1 cellular context compared by ENCODE assay signal in genomic region chr12:10122689-10123088, GRCh38.
TF ChIP-seq lines count a peak whose summit lies in the region.

No MANE protein-coding gene starts in this region.

TF ChIP-seq in HepG2, 621 proteins besides CTCF, POLR2A, EP300 and RAD21 (continues in another document):
- TF ChIP-seq, protein P1, sequence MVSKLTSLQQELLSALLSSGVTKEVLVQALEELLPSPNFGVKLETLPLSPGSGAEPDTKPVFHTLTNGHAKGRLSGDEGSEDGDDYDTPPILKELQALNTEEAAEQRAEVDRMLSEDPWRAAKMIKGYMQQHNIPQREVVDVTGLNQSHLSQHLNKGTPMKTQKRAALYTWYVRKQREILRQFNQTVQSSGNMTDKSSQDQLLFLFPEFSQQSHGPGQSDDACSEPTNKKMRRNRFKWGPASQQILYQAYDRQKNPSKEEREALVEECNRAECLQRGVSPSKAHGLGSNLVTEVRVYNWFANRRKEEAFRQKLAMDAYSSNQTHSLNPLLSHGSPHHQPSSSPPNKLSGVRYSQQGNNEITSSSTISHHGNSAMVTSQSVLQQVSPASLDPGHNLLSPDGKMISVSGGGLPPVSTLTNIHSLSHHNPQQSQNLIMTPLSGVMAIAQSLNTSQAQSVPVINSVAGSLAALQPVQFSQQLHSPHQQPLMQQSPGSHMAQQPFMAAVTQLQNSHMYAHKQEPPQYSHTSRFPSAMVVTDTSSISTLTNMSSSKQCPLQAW (CRISPR knock-in tag; IDR thresholded peaks at IDR 0.05) = peak; percentile 35; the same call in 1 of the 2 replicates
- TF ChIP-seq, protein P2, sequence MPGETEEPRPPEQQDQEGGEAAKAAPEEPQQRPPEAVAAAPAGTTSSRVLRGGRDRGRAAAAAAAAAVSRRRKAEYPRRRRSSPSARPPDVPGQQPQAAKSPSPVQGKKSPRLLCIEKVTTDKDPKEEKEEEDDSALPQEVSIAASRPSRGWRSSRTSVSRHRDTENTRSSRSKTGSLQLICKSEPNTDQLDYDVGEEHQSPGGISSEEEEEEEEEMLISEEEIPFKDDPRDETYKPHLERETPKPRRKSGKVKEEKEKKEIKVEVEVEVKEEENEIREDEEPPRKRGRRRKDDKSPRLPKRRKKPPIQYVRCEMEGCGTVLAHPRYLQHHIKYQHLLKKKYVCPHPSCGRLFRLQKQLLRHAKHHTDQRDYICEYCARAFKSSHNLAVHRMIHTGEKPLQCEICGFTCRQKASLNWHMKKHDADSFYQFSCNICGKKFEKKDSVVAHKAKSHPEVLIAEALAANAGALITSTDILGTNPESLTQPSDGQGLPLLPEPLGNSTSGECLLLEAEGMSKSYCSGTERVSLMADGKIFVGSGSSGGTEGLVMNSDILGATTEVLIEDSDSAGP (CRISPR knock-in tag; IDR thresholded peaks at IDR 0.05; ENCODE audit: borderline replicate concordance) = no peak
- TF ChIP-seq, protein P3, sequence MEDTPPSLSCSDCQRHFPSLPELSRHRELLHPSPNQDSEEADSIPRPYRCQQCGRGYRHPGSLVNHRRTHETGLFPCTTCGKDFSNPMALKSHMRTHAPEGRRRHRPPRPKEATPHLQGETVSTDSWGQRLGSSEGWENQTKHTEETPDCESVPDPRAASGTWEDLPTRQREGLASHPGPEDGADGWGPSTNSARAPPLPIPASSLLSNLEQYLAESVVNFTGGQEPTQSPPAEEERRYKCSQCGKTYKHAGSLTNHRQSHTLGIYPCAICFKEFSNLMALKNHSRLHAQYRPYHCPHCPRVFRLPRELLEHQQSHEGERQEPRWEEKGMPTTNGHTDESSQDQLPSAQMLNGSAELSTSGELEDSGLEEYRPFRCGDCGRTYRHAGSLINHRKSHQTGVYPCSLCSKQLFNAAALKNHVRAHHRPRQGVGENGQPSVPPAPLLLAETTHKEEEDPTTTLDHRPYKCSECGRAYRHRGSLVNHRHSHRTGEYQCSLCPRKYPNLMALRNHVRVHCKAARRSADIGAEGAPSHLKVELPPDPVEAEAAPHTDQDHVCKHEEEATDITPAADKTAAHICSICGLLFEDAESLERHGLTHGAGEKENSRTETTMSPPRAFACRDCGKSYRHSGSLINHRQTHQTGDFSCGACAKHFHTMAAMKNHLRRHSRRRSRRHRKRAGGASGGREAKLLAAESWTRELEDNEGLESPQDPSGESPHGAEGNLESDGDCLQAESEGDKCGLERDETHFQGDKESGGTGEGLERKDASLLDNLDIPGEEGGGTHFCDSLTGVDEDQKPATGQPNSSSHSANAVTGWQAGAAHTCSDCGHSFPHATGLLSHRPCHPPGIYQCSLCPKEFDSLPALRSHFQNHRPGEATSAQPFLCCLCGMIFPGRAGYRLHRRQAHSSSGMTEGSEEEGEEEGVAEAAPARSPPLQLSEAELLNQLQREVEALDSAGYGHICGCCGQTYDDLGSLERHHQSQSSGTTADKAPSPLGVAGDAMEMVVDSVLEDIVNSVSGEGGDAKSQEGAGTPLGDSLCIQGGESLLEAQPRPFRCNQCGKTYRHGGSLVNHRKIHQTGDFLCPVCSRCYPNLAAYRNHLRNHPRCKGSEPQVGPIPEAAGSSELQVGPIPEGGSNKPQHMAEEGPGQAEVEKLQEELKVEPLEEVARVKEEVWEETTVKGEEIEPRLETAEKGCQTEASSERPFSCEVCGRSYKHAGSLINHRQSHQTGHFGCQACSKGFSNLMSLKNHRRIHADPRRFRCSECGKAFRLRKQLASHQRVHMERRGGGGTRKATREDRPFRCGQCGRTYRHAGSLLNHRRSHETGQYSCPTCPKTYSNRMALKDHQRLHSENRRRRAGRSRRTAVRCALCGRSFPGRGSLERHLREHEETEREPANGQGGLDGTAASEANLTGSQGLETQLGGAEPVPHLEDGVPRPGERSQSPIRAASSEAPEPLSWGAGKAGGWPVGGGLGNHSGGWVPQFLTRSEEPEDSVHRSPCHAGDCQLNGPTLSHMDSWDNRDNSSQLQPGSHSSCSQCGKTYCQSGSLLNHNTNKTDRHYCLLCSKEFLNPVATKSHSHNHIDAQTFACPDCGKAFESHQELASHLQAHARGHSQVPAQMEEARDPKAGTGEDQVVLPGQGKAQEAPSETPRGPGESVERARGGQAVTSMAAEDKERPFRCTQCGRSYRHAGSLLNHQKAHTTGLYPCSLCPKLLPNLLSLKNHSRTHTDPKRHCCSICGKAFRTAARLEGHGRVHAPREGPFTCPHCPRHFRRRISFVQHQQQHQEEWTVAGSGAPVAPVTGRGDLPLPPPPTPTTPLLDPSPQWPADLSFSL (CRISPR knock-in tag; IDR thresholded peaks at IDR 0.05) = no peak
- TF ChIP-seq, protein P4, sequence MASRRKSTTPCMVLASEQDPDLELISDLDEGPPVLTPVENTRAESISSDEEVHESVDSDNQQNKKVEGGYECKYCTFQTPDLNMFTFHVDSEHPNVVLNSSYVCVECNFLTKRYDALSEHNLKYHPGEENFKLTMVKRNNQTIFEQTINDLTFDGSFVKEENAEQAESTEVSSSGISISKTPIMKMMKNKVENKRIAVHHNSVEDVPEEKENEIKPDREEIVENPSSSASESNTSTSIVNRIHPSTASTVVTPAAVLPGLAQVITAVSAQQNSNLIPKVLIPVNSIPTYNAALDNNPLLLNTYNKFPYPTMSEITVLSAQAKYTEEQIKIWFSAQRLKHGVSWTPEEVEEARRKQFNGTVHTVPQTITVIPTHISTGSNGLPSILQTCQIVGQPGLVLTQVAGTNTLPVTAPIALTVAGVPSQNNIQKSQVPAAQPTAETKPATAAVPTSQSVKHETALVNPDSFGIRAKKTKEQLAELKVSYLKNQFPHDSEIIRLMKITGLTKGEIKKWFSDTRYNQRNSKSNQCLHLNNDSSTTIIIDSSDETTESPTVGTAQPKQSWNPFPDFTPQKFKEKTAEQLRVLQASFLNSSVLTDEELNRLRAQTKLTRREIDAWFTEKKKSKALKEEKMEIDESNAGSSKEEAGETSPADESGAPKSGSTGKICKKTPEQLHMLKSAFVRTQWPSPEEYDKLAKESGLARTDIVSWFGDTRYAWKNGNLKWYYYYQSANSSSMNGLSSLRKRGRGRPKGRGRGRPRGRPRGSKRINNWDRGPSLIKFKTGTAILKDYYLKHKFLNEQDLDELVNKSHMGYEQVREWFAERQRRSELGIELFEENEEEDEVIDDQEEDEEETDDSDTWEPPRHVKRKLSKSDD (CRISPR knock-in tag; IDR thresholded peaks at IDR 0.05; ENCODE audit: low read depth) = no peak
- TF ChIP-seq, protein P5, sequence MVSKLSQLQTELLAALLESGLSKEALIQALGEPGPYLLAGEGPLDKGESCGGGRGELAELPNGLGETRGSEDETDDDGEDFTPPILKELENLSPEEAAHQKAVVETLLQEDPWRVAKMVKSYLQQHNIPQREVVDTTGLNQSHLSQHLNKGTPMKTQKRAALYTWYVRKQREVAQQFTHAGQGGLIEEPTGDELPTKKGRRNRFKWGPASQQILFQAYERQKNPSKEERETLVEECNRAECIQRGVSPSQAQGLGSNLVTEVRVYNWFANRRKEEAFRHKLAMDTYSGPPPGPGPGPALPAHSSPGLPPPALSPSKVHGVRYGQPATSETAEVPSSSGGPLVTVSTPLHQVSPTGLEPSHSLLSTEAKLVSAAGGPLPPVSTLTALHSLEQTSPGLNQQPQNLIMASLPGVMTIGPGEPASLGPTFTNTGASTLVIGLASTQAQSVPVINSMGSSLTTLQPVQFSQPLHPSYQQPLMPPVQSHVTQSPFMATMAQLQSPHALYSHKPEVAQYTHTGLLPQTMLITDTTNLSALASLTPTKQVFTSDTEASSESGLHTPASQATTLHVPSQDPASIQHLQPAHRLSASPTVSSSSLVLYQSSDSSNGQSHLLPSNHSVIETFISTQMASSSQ (IDR thresholded peaks at IDR 0.05; ENCODE audit: low read depth) = peak; percentile 76
- TF ChIP-seq, protein P5 (CRISPR knock-in tag; IDR thresholded peaks at IDR 0.05; ENCODE audit: borderline replicate concordance) = no peak
- TF ChIP-seq SOX13 (IDR thresholded peaks at IDR 0.05) = no peak
- no peak for TF ChIP-seq SOX13 (CRISPR knock-in tag; conservative IDR thresholded peaks at IDR 0.05 in 1 of 2, IDR thresholded peaks at IDR 0.05 in 1 of 2)
- TF ChIP-seq BCLAF1 (IDR thresholded peaks at IDR 0.05) = no peak
- peak; percentile 60; the same call in 1 of the 2 replicates for TF ChIP-seq ZNF460 (CRISPR knock-in tag; IDR thresholded peaks at IDR 0.05; ENCODE audit: borderline replicate concordance)
- no peak for TF ChIP-seq ZNF891 (CRISPR knock-in tag; IDR thresholded peaks at IDR 0.05)
- TF ChIP-seq POLR2AphosphoS2 (IDR thresholded peaks at IDR 0.05; ENCODE audit: low read depth, low read length) = no peak
- TF ChIP-seq ZNF674 (CRISPR knock-in tag; IDR thresholded peaks at IDR 0.05; ENCODE audit: low read depth) = no peak
- no peak for TF ChIP-seq ZNF598 (CRISPR knock-in tag; IDR thresholded peaks at IDR 0.05; ENCODE audit: borderline replicate concordance)
- TF ChIP-seq, protein P6, sequence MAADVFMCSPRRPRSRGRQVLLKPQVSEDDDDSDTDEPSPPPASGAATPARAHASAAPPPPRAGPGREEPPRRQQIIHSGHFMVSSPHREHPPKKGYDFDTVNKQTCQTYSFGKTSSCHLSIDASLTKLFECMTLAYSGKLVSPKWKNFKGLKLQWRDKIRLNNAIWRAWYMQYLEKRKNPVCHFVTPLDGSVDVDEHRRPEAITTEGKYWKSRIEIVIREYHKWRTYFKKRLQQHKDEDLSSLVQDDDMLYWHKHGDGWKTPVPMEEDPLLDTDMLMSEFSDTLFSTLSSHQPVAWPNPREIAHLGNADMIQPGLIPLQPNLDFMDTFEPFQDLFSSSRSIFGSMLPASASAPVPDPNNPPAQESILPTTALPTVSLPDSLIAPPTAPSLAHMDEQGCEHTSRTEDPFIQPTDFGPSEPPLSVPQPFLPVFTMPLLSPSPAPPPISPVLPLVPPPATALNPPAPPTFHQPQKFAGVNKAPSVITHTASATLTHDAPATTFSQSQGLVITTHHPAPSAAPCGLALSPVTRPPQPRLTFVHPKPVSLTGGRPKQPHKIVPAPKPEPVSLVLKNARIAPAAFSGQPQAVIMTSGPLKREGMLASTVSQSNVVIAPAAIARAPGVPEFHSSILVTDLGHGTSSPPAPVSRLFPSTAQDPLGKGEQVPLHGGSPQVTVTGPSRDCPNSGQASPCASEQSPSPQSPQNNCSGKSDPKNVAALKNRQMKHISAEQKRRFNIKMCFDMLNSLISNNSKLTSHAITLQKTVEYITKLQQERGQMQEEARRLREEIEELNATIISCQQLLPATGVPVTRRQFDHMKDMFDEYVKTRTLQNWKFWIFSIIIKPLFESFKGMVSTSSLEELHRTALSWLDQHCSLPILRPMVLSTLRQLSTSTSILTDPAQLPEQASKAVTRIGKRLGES (CRISPR knock-in tag; IDR thresholded peaks at IDR 0.05; ENCODE audit: borderline replicate concordance) = no peak
- no peak for TF ChIP-seq REL (CRISPR knock-in tag; conservative IDR thresholded peaks at IDR 0.05)
- no peak for TF ChIP-seq HHEX (CRISPR knock-in tag; IDR thresholded peaks at IDR 0.05)
- TF ChIP-seq, protein P7, sequence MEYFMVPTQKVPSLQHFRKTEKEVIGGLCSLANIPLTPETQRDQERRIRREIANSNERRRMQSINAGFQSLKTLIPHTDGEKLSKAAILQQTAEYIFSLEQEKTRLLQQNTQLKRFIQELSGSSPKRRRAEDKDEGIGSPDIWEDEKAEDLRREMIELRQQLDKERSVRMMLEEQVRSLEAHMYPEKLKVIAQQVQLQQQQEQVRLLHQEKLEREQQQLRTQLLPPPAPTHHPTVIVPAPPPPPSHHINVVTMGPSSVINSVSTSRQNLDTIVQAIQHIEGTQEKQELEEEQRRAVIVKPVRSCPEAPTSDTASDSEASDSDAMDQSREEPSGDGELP (IDR thresholded peaks at IDR 0.05; ENCODE audit: borderline replicate concordance, low read depth) = no peak
- no peak for TF ChIP-seq HMG20B (CRISPR knock-in tag; conservative IDR thresholded peaks at IDR 0.05)
- no peak for TF ChIP-seq ZNF720 (CRISPR knock-in tag; IDR thresholded peaks at IDR 0.05)
